In the genomic region with DNA sequence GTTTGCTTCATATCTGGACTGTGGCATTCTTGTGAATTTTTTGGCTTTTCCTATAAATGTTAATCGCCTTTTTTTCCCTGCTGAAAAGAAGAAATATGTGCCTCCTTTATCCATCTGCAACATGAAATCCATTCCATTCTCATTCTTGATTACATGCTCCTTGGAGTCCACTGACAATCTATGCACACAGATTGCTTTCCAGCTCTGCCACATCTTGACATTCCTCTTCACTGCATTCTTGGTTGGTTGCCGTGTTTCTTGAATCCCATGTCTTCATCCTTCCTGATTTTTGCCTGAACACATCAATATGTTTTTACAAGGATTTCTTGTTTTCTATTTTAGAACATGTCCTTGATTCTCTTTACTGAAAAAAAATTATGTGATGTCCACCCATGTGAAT, we compare ENCODE assay signal across 1 cellular context.
TF ChIP-seq lines count a peak whose summit lies in the region.

No MANE protein-coding gene starts in this region.

TF ChIP-seq in SK-N-SH, 30 proteins besides CTCF, POLR2A, EP300 and RAD21 (continued from another document):
- TF ChIP-seq, protein P1, sequence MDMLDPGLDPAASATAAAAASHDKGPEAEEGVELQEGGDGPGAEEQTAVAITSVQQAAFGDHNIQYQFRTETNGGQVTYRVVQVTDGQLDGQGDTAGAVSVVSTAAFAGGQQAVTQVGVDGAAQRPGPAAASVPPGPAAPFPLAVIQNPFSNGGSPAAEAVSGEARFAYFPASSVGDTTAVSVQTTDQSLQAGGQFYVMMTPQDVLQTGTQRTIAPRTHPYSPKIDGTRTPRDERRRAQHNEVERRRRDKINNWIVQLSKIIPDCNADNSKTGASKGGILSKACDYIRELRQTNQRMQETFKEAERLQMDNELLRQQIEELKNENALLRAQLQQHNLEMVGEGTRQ (IDR thresholded peaks at IDR 0.05; ENCODE audit: borderline replicate concordance, low read depth, low read length): no peak
- no peak for TF ChIP-seq FOSL2 (IDR thresholded peaks at IDR 0.05; ENCODE audit: borderline replicate concordance, low read depth)
- TF ChIP-seq FOXJ3 (CRISPR knock-in tag; IDR thresholded peaks at IDR 0.05): no peak
- TF ChIP-seq MXI1 (IDR thresholded peaks at IDR 0.05; ENCODE audit: low read depth, low read length): no peak
- TF ChIP-seq JUND (IDR thresholded peaks at IDR 0.05): no peak
- no peak for TF ChIP-seq YY1 (IDR thresholded peaks at IDR 0.05; ENCODE audit: low read depth)
- no peak for TF ChIP-seq EZH2phosphoT487 (IDR thresholded peaks at IDR 0.05; ENCODE audit: borderline replicate concordance, low read depth)
TF ChIP-seq in SK-N-SH: peak in this region for 0.
